ENCODE assay signal across 21 cellular contexts in the genomic region with DNA sequence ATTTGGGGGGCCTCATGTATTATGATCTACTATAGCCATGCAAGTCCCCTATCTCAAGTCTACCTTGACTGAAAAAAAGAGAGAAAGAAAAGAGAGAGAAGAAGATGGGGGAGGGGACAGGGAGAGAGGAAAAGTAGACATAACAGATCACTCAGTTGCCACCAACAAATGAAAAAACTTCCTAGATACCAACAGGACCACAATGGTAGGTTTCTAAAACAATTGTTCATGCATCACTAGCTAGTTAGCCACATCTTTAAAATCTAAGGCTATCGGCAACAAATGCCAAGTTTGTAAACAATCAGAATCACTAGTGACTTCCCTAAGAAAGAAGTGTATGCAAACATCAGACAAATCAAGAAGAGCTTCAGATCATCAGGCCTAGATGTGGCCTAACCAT.
"Had no signal": no experiment of that assay in that cellular context is flagged by ENCODE, and none has a peak within 500 bp of the region (broad histone marks: within the 10 kb centered on the region; RNA-seq: fewer than 3 reads in every experiment).

No MANE protein-coding gene starts in this region.

- H3K27me3 ChIP-seq: gastrocnemius medialis, left lung had no signal

- DNase-seq: activated CD4-positive, alpha-beta memory T cell treated with anti-CD3 and anti-CD28 coated beads, Interleukin-2, amount 10 ng/mL, durations not matched to agents 7 days and 5 days; activated CD4-positive, alpha-beta T cell treated with anti-CD3 and anti-CD28 coated beads for 48 hours; activated CD8-positive, alpha-beta memory T cell treated with anti-CD3 and anti-CD28 coated beads, Interleukin-2, amount 10 ng/mL, durations not matched to agents 7 days and 5 days; activated naive CD4-positive, alpha-beta T cell treated with Interleukin-2 at 50 U/mL for 16 hours; activated naive CD8-positive, alpha-beta T cell treated with anti-CD3 and anti-CD28 coated beads, Interleukin-2, amount 10 ng/mL, durations not matched to agents 7 days and 5 days; amygdala; erythroblast; gastrocnemius medialis; head of caudate nucleus; kidney; left lung; mammary epithelial cell; stimulated activated CD4-positive, alpha-beta T cell treated with anti-CD3 and anti-CD28 coated beads, Interleukin-4, amount 100 ng/mL, for 24 hours; T-cell had no signal

- H3K79me2 ChIP-seq: parathyroid adenoma had no signal

- H3K36me3 ChIP-seq: cardiac muscle cell, gastrocnemius medialis, left lung, thoracic aorta had no signal

- H3K9me3 Mint-ChIP-seq: activated naive CD8-positive, alpha-beta T cell treated with anti-CD3 and anti-CD28 coated beads, Interleukin-2, amount 10 ng/mL, durations not matched to agents 7 days and 5 days; T-cell; WTC11 had no signal

- H2AFZ ChIP-seq: parathyroid adenoma had no signal

- H3K27ac ChIP-seq: cardiac muscle cell, gastrocnemius medialis, left lung, parathyroid adenoma, thoracic aorta had no signal

- H3K27ac Mint-ChIP-seq: activated CD4-positive, alpha-beta memory T cell treated with anti-CD3 and anti-CD28 coated beads, Interleukin-2, amount 10 ng/mL, durations not matched to agents 7 days and 5 days; activated CD8-positive, alpha-beta memory T cell treated with anti-CD3 and anti-CD28 coated beads, Interleukin-2, amount 10 ng/mL, durations not matched to agents 7 days and 5 days; activated naive CD8-positive, alpha-beta T cell treated with anti-CD3 and anti-CD28 coated beads, Interleukin-2, amount 10 ng/mL, durations not matched to agents 7 days and 5 days; activated T-helper 17 cell treated with anti-CD3 and anti-CD28 coated beads, Interleukin-2, amount 50 U/mL, for 72 hours; stimulated activated memory B cell treated with anti-CD40 and anti-IgM and Interleukin-4, amounts not matched to agents 10 μg/mL and 1 μg/mL and 100 μg/mL, for 72 hours; T-cell; WTC11 had no signal

- H3K4me2 ChIP-seq: smooth muscle cell had no signal

- H3K27me3 Mint-ChIP-seq: activated CD4-positive, alpha-beta memory T cell treated with anti-CD3 and anti-CD28 coated beads, Interleukin-2, amount 10 ng/mL, durations not matched to agents 7 days and 5 days; activated CD8-positive, alpha-beta memory T cell treated with anti-CD3 and anti-CD28 coated beads, Interleukin-2, amount 10 ng/mL, durations not matched to agents 7 days and 5 days; activated naive CD8-positive, alpha-beta T cell treated with anti-CD3 and anti-CD28 coated beads, Interleukin-2, amount 10 ng/mL, durations not matched to agents 7 days and 5 days; activated T-helper 17 cell treated with anti-CD3 and anti-CD28 coated beads, Interleukin-2, amount 50 U/mL, for 72 hours; stimulated activated memory B cell treated with anti-CD40 and anti-IgM and Interleukin-4, amounts not matched to agents 10 μg/mL and 1 μg/mL and 100 μg/mL, for 72 hours; T-cell had no signal

- H3K9ac ChIP-seq: parathyroid adenoma had no signal

- H3K36me3 Mint-ChIP-seq: activated CD8-positive, alpha-beta memory T cell treated with anti-CD3 and anti-CD28 coated beads, Interleukin-2, amount 10 ng/mL, durations not matched to agents 7 days and 5 days; activated naive CD8-positive, alpha-beta T cell treated with anti-CD3 and anti-CD28 coated beads, Interleukin-2, amount 10 ng/mL, durations not matched to agents 7 days and 5 days; stimulated activated memory B cell treated with anti-CD40 and anti-IgM and Interleukin-4, amounts not matched to agents 10 μg/mL and 1 μg/mL and 100 μg/mL, for 72 hours; T-cell; WTC11 had no signal

- H3K4me3 ChIP-seq: cardiac muscle cell, gastrocnemius medialis, left lung, smooth muscle cell, thoracic aorta had no signal

- H3K9me3 ChIP-seq: gastrocnemius medialis, left lung, thoracic aorta had no signal

- H3K4me1 ChIP-seq: left lung had no signal

- H3K4me1 Mint-ChIP-seq: activated CD4-positive, alpha-beta memory T cell treated with anti-CD3 and anti-CD28 coated beads, Interleukin-2, amount 10 ng/mL, durations not matched to agents 7 days and 5 days; activated CD8-positive, alpha-beta memory T cell treated with anti-CD3 and anti-CD28 coated beads, Interleukin-2, amount 10 ng/mL, durations not matched to agents 7 days and 5 days; activated naive CD8-positive, alpha-beta T cell treated with anti-CD3 and anti-CD28 coated beads, Interleukin-2, amount 10 ng/mL, durations not matched to agents 7 days and 5 days; activated T-helper 17 cell treated with anti-CD3 and anti-CD28 coated beads, Interleukin-2, amount 50 U/mL, for 72 hours; stimulated activated memory B cell treated with anti-CD40 and anti-IgM and Interleukin-4, amounts not matched to agents 10 μg/mL and 1 μg/mL and 100 μg/mL, for 72 hours; T-cell had no signal

- H3K4me3 Mint-ChIP-seq: activated CD4-positive, alpha-beta memory T cell treated with anti-CD3 and anti-CD28 coated beads, Interleukin-2, amount 10 ng/mL, durations not matched to agents 7 days and 5 days; activated CD8-positive, alpha-beta memory T cell treated with anti-CD3 and anti-CD28 coated beads, Interleukin-2, amount 10 ng/mL, durations not matched to agents 7 days and 5 days; activated naive CD8-positive, alpha-beta T cell treated with anti-CD3 and anti-CD28 coated beads, Interleukin-2, amount 10 ng/mL, durations not matched to agents 7 days and 5 days; activated T-helper 17 cell treated with anti-CD3 and anti-CD28 coated beads, Interleukin-2, amount 50 U/mL, for 72 hours; stimulated activated memory B cell treated with anti-CD40 and anti-IgM and Interleukin-4, amounts not matched to agents 10 μg/mL and 1 μg/mL and 100 μg/mL, for 72 hours; T-cell; WTC11 had no signal
